In genomic region chr22:19050117-19050516, GRCh38 we compare ENCODE assay signal across 17 cellular contexts.
A peak's percentile ranks its signal among the peaks of the same experiment; 100 is the strongest.
DNase-seq lines count a peak whose midpoint lies in the region; ATAC-seq, FAIRE-seq and TF ChIP-seq lines count a peak whose summit lies in the region.
"Had no signal": no experiment of that assay in that cellular context is flagged by ENCODE, and none has a peak within 500 bp of the region (broad histone marks: within the 10 kb centered on the region; RNA-seq: fewer than 3 reads in every experiment).

No MANE protein-coding gene starts in this region.

- no peaks in the 10 kb centered on the region for H3K27me3 ChIP-seq in K562 (ENCODE audit: control insufficient read depth in 2 of 2, insufficient read depth in 2 of 2, low read length in 2 of 2)
- H3K27me3 ChIP-seq: BLaER1 had no signal

- no peaks in the 10 kb centered on the region for H3K79me2 ChIP-seq in K562 (ENCODE audit: control insufficient read depth, insufficient read depth, low read length)

- peaks cover 12% of the 10 kb centered on the region for H3K4me1 Mint-ChIP-seq in activated CD4-positive, alpha-beta T cell treated with anti-CD3 and anti-CD28 coated beads for 36 hours
- H3K4me1 Mint-ChIP-seq in stimulated activated effector memory CD8-positive, alpha-beta T cell treated with anti-CD3 and anti-CD28 coated beads, Interleukin-12 subunit alpha, Interleukin-12 subunit beta, amount 100 ng/mL, for 72 hours: peaks cover 11% of the 10 kb centered on the region

- no peak overlapping the region for H3K4me2 ChIP-seq in K562 (ENCODE audit: insufficient read depth, low read length)
- H3K4me2 ChIP-seq: BLaER1 had no signal

- TF ChIP-seq RAD21 in K562 (CRISPR knock-in tag; conservative IDR thresholded peaks at IDR 0.05 in 1 of 2, IDR thresholded peaks at IDR 0.05 in 1 of 2): no peak

- no peaks in the 10 kb centered on the region for H4K20me1 ChIP-seq in K562 (replicated peaks; ENCODE audit: control insufficient read depth, insufficient read depth, low read length)

- WGBS in K562 (ENCODE audit: insufficient coverage, low coverage, missing lambda C conversion rate): 92% methylated on average over 3 of the region's 3 CpGs

- intact Hi-C loops in activated CD4-positive, alpha-beta T cell treated with anti-CD3 and anti-CD28 coated beads for 36 hours (cut with DNase I, micrococcal nuclease): loop anchor here in 1 of 2 experiments (10.0 kb wide), 1 partner anchor 315 kb away; no protein-coding TSS in a partner anchor
- intact Hi-C loops in K562 (cut with micrococcal nuclease): no loop called here

- no peak for TF ChIP-seq POLR2A in K562 (conservative IDR thresholded peaks at IDR 0.05)

- no peaks in the 10 kb centered on the region for H3K27me3 Mint-ChIP-seq in activated CD4-positive, alpha-beta T cell treated with anti-CD3 and anti-CD28 coated beads for 36 hours

- peaks cover 27% of the 10 kb centered on the region for H3K36me3 Mint-ChIP-seq in activated CD4-positive, alpha-beta T cell treated with anti-CD3 and anti-CD28 coated beads for 36 hours (ENCODE audit: low read depth)
- peaks cover 96% of the 10 kb centered on the region for H3K36me3 Mint-ChIP-seq in stimulated activated effector memory CD8-positive, alpha-beta T cell treated with anti-CD3 and anti-CD28 coated beads, Interleukin-12 subunit alpha, Interleukin-12 subunit beta, amount 100 ng/mL, for 72 hours

- peaks cover 3% of the 10 kb centered on the region for H3K9me1 ChIP-seq in K562 (ENCODE audit: control insufficient read depth, insufficient read depth, low read length)

- ATAC-seq in activated CD4-positive, alpha-beta T cell treated with anti-CD3 and anti-CD28 coated beads for 36 hours: no peak
- no peak for ATAC-seq in K562
- ATAC-seq in stimulated activated effector memory CD8-positive, alpha-beta T cell treated with anti-CD3 and anti-CD28 coated beads, Interleukin-12 subunit alpha, Interleukin-12 subunit beta, amount 100 ng/mL, for 72 hours: no peak
- ATAC-seq: GM12878 had no signal

- POLR2A ChIA-PET in activated CD4-positive, alpha-beta T cell treated with anti-CD3 and anti-CD28 coated beads for 36 hours (lab: Charles Lee): no interaction called here
- POLR2A ChIA-PET in K562 (lab: Yijun Ruan, JAX): interaction anchor here (0.8 to 4.3 kb wide), 5 partner anchors 9 to 24 kb away, joined by 3 to 37 read pairs (median 8); no protein-coding TSS in a partner anchor

- no peak for TF ChIP-seq CTCF in K562 (IDR thresholded peaks at IDR 0.05 in 2 of 3, conservative IDR thresholded peaks at IDR 0.05 in 1 of 3; ENCODE audit: insufficient read depth in 2 of 3, low read depth in 1 of 3, low read length in 3 of 3)
- TF ChIP-seq CTCF in D721Med (IDR thresholded peaks at IDR 0.05; ENCODE audit: insufficient read depth, missing control alignments): no peak

- no peak overlapping the region for H3K4me3 Mint-ChIP-seq in activated CD4-positive, alpha-beta T cell treated with anti-CD3 and anti-CD28 coated beads for 36 hours
- no peak overlapping the region for H3K4me3 Mint-ChIP-seq in stimulated activated effector memory CD8-positive, alpha-beta T cell treated with anti-CD3 and anti-CD28 coated beads, Interleukin-12 subunit alpha, Interleukin-12 subunit beta, amount 100 ng/mL, for 72 hours

- H3K9ac ChIP-seq in K562 (ENCODE audit: insufficient read depth in 1 of 2, low read depth in 2 of 2, low read length in 2 of 2): no peak overlapping the region
- H3K9ac ChIP-seq: BLaER1, GM23248 had no signal

- CTCF ChIA-PET in activated CD4-positive, alpha-beta T cell treated with anti-CD3 and anti-CD28 coated beads for 36 hours (lab: Charles Lee): interaction anchor here (0.7 to 1.1 kb wide), 5 partner anchors 8 to 68 kb away, joined by 3 read pairs; no protein-coding TSS in a partner anchor
- CTCF ChIA-PET in K562 (lab: Yijun Ruan, JAX; ENCODE audit: low intra/inter-chr PET ratio): no interaction called here

- TF ChIP-seq EP300 in K562 (IDR thresholded peaks at IDR 0.05; ENCODE audit: low read length): no peak

- H3K27ac Mint-ChIP-seq in activated CD4-positive, alpha-beta T cell treated with anti-CD3 and anti-CD28 coated beads for 36 hours: peak overlapping the region; percentile 1
- H3K27ac Mint-ChIP-seq in stimulated activated effector memory CD8-positive, alpha-beta T cell treated with anti-CD3 and anti-CD28 coated beads, Interleukin-12 subunit alpha, Interleukin-12 subunit beta, amount 100 ng/mL, for 72 hours: peak overlapping the region; percentile 7

- H2AFZ ChIP-seq in K562 (ENCODE audit: low read depth, low read length): no peak overlapping the region
- H2AFZ ChIP-seq: GM23248 had no signal

- H3K4me1 ChIP-seq in K562 (replicated peaks in 1 of 2; ENCODE audit: control insufficient read depth in 2 of 2, insufficient read depth in 2 of 2, low read length in 2 of 2): peaks cover 0 to 2% of the 10 kb centered on the region in 2 experiments; a peak in 2 of 5 replicates
- H3K4me1 ChIP-seq: BLaER1 had no signal

- in situ Hi-C loops in K562 (cut with MboI): no loop called here

- no TSS peak for BruUV-seq in K562 (replicated peaks; lab: Mats Ljungman, UMichigan)

- H3K36me3 ChIP-seq in K562 (ENCODE audit: control insufficient read depth, insufficient read depth, low read length): peaks cover 87% of the 10 kb centered on the region

- DNase-seq in activated CD4-positive, alpha-beta T cell treated with anti-CD3 and anti-CD28 coated beads for 36 hours: no peak
- no peak for DNase-seq in activated CD4-positive, alpha-beta T cell treated with anti-CD3 and anti-CD28 coated beads for 1 hour
- DNase-seq in activated effector memory CD4-positive, alpha-beta T cell treated with anti-CD3 and anti-CD28 coated beads, Interleukin-2, amount 50 U/mL, for 16 hours: peak; percentile 4
- no peak for DNase-seq in activated effector memory CD4-positive, alpha-beta T cell treated with Interleukin-2 at 50 U/mL for 16 hours
- no peak for DNase-seq in K562 (ENCODE audit: extremely low read depth in 1 of 4, low spot score in 3 of 4)
- DNase-seq in stimulated activated effector memory CD8-positive, alpha-beta T cell treated with anti-CD3 and anti-CD28 coated beads, Interleukin-12 subunit alpha, Interleukin-12 subunit beta, amount 100 ng/mL, for 72 hours (ENCODE audit: low spot score in 2 of 2): no peak
- DNase-seq in D721Med (ENCODE audit: insufficient read length, low spot score): no peak
- no peak for DNase-seq in COLO829 (ENCODE audit: low spot score)
- DNase-seq: 8988T, AML-193, Calu3, DMS79, GM23248, H7 had no signal

- FAIRE-seq in K562 (lab: Jason Lieb, UNC) (no peak), D721Med (lab: Jason Lieb, UNC) (no peak)
- FAIRE-seq: GM12878, GM18507 had no signal

- no peak overlapping the region for H3K4me3 ChIP-seq in K562
- H3K4me3 ChIP-seq: BLaER1, GM12878, GM23248 had no signal

- H3K9me3 ChIP-seq in K562 (replicated peaks; ENCODE audit: control insufficient read depth, insufficient read depth, low read depth, low read length): no peaks in the 10 kb centered on the region
- H3K9me3 ChIP-seq: BLaER1 had no signal

- H3K9me3 Mint-ChIP-seq in activated CD4-positive, alpha-beta T cell treated with anti-CD3 and anti-CD28 coated beads for 36 hours (ENCODE audit: low read depth): no peaks in the 10 kb centered on the region
- no peaks in the 10 kb centered on the region for H3K9me3 Mint-ChIP-seq in stimulated activated effector memory CD8-positive, alpha-beta T cell treated with anti-CD3 and anti-CD28 coated beads, Interleukin-12 subunit alpha, Interleukin-12 subunit beta, amount 100 ng/mL, for 72 hours

- H3K27ac ChIP-seq in K562 (ENCODE audit: extremely low read depth, low read depth, low read length): no peak overlapping the region
- H3K27ac ChIP-seq: BLaER1, GM23248 had no signal

TF ChIP-seq in K562, 482 proteins besides CTCF, POLR2A, EP300 and RAD21 (continues in another document):
- TF ChIP-seq FOXJ2 (tag; IDR thresholded peaks at IDR 0.05) (no peak), ZNF830 (CRISPR knock-in tag; IDR thresholded peaks at IDR 0.05) (no peak), IRF2 (CRISPR knock-in tag; IDR thresholded peaks at IDR 0.05) (no peak), HSF4 (CRISPR knock-in tag; IDR thresholded peaks at IDR 0.05; ENCODE audit: borderline replicate concordance) (no peak), ZNF197 (CRISPR knock-in tag; IDR thresholded peaks at IDR 0.05; ENCODE audit: low read depth) (no peak), MECOM (CRISPR knock-in tag; IDR thresholded peaks at IDR 0.05) (no peak), ZNF79 (CRISPR knock-in tag; IDR thresholded peaks at IDR 0.05; ENCODE audit: low read depth) (0 out of 2 replicates have a peak, but pooled peaks have one; percentile 18)
- TF ChIP-seq, protein P1, sequence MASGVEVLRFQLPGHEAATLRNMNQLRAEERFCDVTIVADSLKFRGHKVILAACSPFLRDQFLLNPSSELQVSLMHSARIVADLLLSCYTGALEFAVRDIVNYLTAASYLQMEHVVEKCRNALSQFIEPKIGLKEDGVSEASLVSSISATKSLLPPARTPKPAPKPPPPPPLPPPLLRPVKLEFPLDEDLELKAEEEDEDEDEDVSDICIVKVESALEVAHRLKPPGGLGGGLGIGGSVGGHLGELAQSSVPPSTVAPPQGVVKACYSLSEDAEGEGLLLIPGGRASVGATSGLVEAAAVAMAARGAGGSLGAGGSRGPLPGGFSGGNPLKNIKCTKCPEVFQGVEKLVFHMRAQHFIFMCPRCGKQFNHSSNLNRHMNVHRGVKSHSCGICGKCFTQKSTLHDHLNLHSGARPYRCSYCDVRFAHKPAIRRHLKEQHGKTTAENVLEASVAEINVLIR (CRISPR knock-in tag; IDR thresholded peaks at IDR 0.05): no peak
- TF ChIP-seq, protein P2, sequence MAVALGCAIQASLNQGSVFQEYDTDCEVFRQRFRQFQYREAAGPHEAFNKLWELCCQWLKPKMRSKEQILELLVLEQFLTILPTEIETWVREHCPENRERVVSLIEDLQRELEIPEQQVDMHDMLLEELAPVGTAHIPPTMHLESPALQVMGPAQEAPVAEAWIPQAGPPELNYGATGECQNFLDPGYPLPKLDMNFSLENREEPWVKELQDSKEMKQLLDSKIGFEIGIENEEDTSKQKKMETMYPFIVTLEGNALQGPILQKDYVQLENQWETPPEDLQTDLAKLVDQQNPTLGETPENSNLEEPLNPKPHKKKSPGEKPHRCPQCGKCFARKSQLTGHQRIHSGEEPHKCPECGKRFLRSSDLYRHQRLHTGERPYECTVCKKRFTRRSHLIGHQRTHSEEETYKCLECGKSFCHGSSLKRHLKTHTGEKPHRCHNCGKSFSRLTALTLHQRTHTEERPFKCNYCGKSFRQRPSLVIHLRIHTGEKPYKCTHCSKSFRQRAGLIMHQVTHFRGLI (CRISPR knock-in tag; IDR thresholded peaks at IDR 0.05): 0 out of 2 replicates have a peak, but pooled peaks have one; percentile 9
